8 cellular contexts compared by ENCODE assay signal in the genomic region with DNA sequence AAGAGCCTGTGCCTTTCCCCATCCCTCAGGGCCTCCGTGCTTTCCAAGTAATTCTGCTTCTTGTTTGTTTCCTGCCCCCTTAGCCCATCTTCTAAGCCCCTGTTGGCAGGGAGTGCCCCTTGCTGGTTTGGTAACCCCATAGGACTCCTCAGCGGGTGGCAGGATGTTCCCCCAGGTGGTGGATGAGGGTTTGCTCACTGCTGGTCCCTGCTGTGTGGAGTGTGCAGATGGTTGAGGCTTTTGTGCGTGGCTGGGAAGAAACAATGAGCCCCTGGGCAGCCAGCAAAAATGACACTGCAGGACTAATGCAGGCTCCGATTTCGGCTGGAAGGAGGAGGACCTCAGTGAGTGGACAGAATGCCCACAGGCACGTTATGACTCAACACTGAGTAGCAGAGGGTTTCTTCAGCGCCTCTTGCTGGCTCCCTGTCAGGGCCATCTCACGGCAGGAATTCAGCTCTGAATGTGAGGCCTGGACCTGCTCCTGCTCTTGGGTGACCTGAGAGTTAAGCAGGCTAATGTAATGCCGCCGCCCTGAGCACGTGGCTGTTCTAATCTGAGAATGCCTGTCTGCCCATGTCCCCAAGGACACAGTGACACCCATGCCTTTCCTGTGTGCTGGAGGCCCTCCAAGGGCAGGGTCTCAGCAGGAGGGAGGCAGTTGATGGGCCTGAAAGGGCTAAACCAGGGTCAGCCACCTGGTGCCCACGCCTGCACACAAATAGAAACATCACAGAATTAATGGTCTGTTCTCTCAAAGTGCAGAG. TPM values are rescaled to one million over a fixed set of nuclear protein-coding genes. Genes with fewer than 3 reads are reported as not detected.
DNase-seq lines count a peak whose midpoint lies in the region; ATAC-seq and TF ChIP-seq lines count a peak whose summit lies in the region.

No MANE protein-coding gene starts in this region.

- peaks cover 33% of the 10 kb centered on the region for H3K36me3 Mint-ChIP-seq in neural progenitor cell
- H3K36me3 Mint-ChIP-seq in activated T-helper 1 cell treated with anti-CD3 and anti-CD28 coated beads, Interleukin-12 subunit alpha, Interleukin-12 subunit beta, Interleukin-2, Interleukin-4 antibody, amounts not matched to agents 30 ng/mL and 10 ng/mL and 1 ng/mL, durations not matched to agents 14 hours and 24 hours and 36 hours (ENCODE audit: low read depth): peaks cover 19% of the 10 kb centered on the region

- DNase-seq in ELF-1 (ENCODE audit: low read depth, low spot score) (peak; percentile 92), NCI-H345 (lab: John Stamatoyannopoulos, UW) (peak; percentile 85), epidermal melanocyte (ENCODE audit: insufficient read length, low spot score) (peak; percentile 95), neural progenitor cell (ENCODE audit: low spot score) (peak; percentile 55), NOMO-1 (lab: John Stamatoyannopoulos, UW; ENCODE audit: unreplicated experiment in 2 of 2) (no peak)
- DNase-seq in activated T-helper 1 cell treated with anti-CD3 and anti-CD28 coated beads, Interleukin-12 subunit alpha, Interleukin-12 subunit beta, Interleukin-2, Interleukin-4 antibody, amounts not matched to agents 30 ng/mL and 10 ng/mL and 1 ng/mL, durations not matched to agents 14 hours and 24 hours and 36 hours (ENCODE audit: low spot score): no peak

- no peak for ATAC-seq in HG03439 (IDR thresholded peaks at IDR 0.05; ENCODE audit: unreplicated experiment)
- no peak for ATAC-seq in HG02623 (IDR thresholded peaks at IDR 0.05; ENCODE audit: unreplicated experiment)

- no peak overlapping the region for H3K4me3 Mint-ChIP-seq in neural progenitor cell
- H3K4me3 Mint-ChIP-seq in activated T-helper 1 cell treated with anti-CD3 and anti-CD28 coated beads, Interleukin-12 subunit alpha, Interleukin-12 subunit beta, Interleukin-2, Interleukin-4 antibody, amounts not matched to agents 30 ng/mL and 10 ng/mL and 1 ng/mL, durations not matched to agents 14 hours and 24 hours and 36 hours: no peak overlapping the region

- no peak for TF ChIP-seq CTCF in neural progenitor cell (IDR thresholded peaks at IDR 0.05)

- H4K20me1 ChIP-seq in neural progenitor cell (ENCODE audit: low read depth): peaks cover 13% of the 10 kb centered on the region

- H3K4me1 Mint-ChIP-seq in neural progenitor cell: peaks cover 44% of the 10 kb centered on the region
- peaks cover 41% of the 10 kb centered on the region for H3K4me1 Mint-ChIP-seq in activated T-helper 1 cell treated with anti-CD3 and anti-CD28 coated beads, Interleukin-12 subunit alpha, Interleukin-12 subunit beta, Interleukin-2, Interleukin-4 antibody, amounts not matched to agents 30 ng/mL and 10 ng/mL and 1 ng/mL, durations not matched to agents 14 hours and 24 hours and 36 hours (ENCODE audit: low read depth)

- peaks cover 13% of the 10 kb centered on the region for H3K79me2 ChIP-seq in neural progenitor cell (ENCODE audit: low read depth)

- H3K36me3 ChIP-seq in neural progenitor cell: no peaks in the 10 kb centered on the region

- H3K27ac ChIP-seq in neural progenitor cell: no peak overlapping the region

- H3K27me3 ChIP-seq in neural progenitor cell: no peaks in the 10 kb centered on the region

- no peak overlapping the region for H2AFZ ChIP-seq in neural progenitor cell (replicated peaks)

- H3K27ac Mint-ChIP-seq in neural progenitor cell: no peak overlapping the region
- H3K27ac Mint-ChIP-seq in activated T-helper 1 cell treated with anti-CD3 and anti-CD28 coated beads, Interleukin-12 subunit alpha, Interleukin-12 subunit beta, Interleukin-2, Interleukin-4 antibody, amounts not matched to agents 30 ng/mL and 10 ng/mL and 1 ng/mL, durations not matched to agents 14 hours and 24 hours and 36 hours: no peak overlapping the region

- peak overlapping the region; percentile 47 for H3K4me2 ChIP-seq in neural progenitor cell

- H3K4me3 ChIP-seq in neural progenitor cell: no peak overlapping the region

- intact Hi-C loops in activated T-helper 1 cell treated with anti-CD3 and anti-CD28 coated beads, Interleukin-12 subunit alpha, Interleukin-12 subunit beta, Interleukin-2, Interleukin-4 antibody, amounts not matched to agents 30 ng/mL and 10 ng/mL and 1 ng/mL, durations not matched to agents 14 hours and 24 hours and 36 hours (cut with micrococcal nuclease): no loop called here

- no peaks in the 10 kb centered on the region for H3K9me3 Mint-ChIP-seq in neural progenitor cell
- H3K9me3 Mint-ChIP-seq in activated T-helper 1 cell treated with anti-CD3 and anti-CD28 coated beads, Interleukin-12 subunit alpha, Interleukin-12 subunit beta, Interleukin-2, Interleukin-4 antibody, amounts not matched to agents 30 ng/mL and 10 ng/mL and 1 ng/mL, durations not matched to agents 14 hours and 24 hours and 36 hours: no peaks in the 10 kb centered on the region

- H3K27me3 Mint-ChIP-seq in neural progenitor cell (ENCODE audit: insufficient read depth, low read depth): peaks cover 5% of the 10 kb centered on the region
- no peaks in the 10 kb centered on the region for H3K27me3 Mint-ChIP-seq in activated T-helper 1 cell treated with anti-CD3 and anti-CD28 coated beads, Interleukin-12 subunit alpha, Interleukin-12 subunit beta, Interleukin-2, Interleukin-4 antibody, amounts not matched to agents 30 ng/mL and 10 ng/mL and 1 ng/mL, durations not matched to agents 14 hours and 24 hours and 36 hours (ENCODE audit: insufficient read depth)

- peaks cover 8% of the 10 kb centered on the region for H3F3A ChIP-seq in neural progenitor cell (ENCODE audit: low read depth)

- peaks cover 14% of the 10 kb centered on the region for H3K4me1 ChIP-seq in neural progenitor cell

- H3K9ac ChIP-seq in neural progenitor cell: no peak overlapping the region

- H3K9me3 ChIP-seq in neural progenitor cell (ENCODE audit: low read depth): no peaks in the 10 kb centered on the region

RNA-seq across cellular contexts. Expression of a gene that starts 16.6 kb away (rescaled TPM):
- 2.3 and 6.7 TPM in 2 replicates for total RNA-seq in neural progenitor cell (ENCODE audit: low replicate concordance)
- total RNA-seq in activated T-helper 1 cell treated with anti-CD3 and anti-CD28 coated beads, Interleukin-12 subunit alpha, Interleukin-12 subunit beta, Interleukin-2, Interleukin-4 antibody, amounts not matched to agents 30 ng/mL and 10 ng/mL and 1 ng/mL, durations not matched to agents 14 hours and 24 hours and 36 hours: 30.4 and 30.5 TPM in 2 replicates

RNA-seq across cellular contexts. Expression of a gene that starts 58.1 kb away (rescaled TPM):
- 125 and 167 TPM in 2 replicates for total RNA-seq in neural progenitor cell (ENCODE audit: low replicate concordance)
- total RNA-seq in activated T-helper 1 cell treated with anti-CD3 and anti-CD28 coated beads, Interleukin-12 subunit alpha, Interleukin-12 subunit beta, Interleukin-2, Interleukin-4 antibody, amounts not matched to agents 30 ng/mL and 10 ng/mL and 1 ng/mL, durations not matched to agents 14 hours and 24 hours and 36 hours: 17.7 and 19.4 TPM in 2 replicates

Comparison
In these comparisons a context has a peak if more than half of its experiments do, and no peak if none do; other contexts are left out.
1. DNase-seq: peak in ELF-1 (single experiment), NCI-H345 (single experiment), epidermal melanocyte (single experiment) and neural progenitor cell (single experiment); none in NOMO-1 (0 of 2) and activated T-helper 1 cell treated with anti-CD3 and anti-CD28 coated beads, Interleukin-12 subunit alpha, Interleukin-12 subunit beta, Interleukin-2, Interleukin-4 antibody, amounts not matched to agents 30 ng/mL and 10 ng/mL and 1 ng/mL, durations not matched to agents 14 hours and 24 hours and 36 hours (single experiment).